ENCODE assay signal across 25 cellular contexts in the genomic region with DNA sequence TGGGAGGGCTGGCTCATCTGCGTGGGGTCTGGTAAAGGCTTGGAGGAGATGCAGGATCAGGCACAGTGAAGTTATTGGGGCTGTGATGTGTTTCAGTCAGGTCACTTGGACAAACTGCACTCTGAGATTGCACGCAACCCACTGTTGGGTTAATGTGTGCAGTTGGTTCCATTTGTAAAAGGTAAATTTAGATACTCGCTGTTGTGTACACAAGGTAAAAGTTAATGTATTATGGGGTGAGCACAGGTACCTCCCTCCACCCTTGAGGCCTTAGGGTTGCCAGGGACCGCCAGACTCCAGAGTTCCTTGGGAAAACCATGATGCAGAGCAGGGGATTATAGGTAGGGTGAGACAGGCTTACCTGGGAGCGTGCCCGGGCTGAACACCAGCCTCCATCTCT.
"Had no signal": no experiment of that assay in that cellular context is flagged by ENCODE, and none has a peak within 500 bp of the region (broad histone marks: within the 10 kb centered on the region; RNA-seq: fewer than 3 reads in every experiment).

No MANE protein-coding gene starts in this region.

- H3K27ac ChIP-seq: brain microvascular endothelial cell, gastroesophageal sphincter, heart left ventricle, right atrium auricular region, thoracic aorta had no signal

- ATAC-seq: activated CD4-positive, CD25-positive, alpha-beta regulatory T cell treated with anti-CD3 and anti-CD28 coated beads, Interleukin-2, amount 50 U/mL, for 24 hours; activated CD8-positive, alpha-beta T cell treated with anti-CD3 and anti-CD28 coated beads, Interleukin-2, amount 10 ng/mL, durations not matched to agents 7 days and 5 days; activated naive CD8-positive, alpha-beta T cell treated with anti-CD3 and anti-CD28 coated beads, Interleukin-2, amount 50 U/mL, for 24 hours; esophagus mucosa; gastroesophageal sphincter; heart left ventricle; natural killer cell; SK-N-SH treated with all-trans-retinoic acid at 6 μM for 48 hours; stimulated activated effector memory CD8-positive, alpha-beta T cell treated with anti-CD3 and anti-CD28 coated beads, Interleukin-12 subunit alpha, Interleukin-12 subunit beta, amount 100 ng/mL, for 72 hours had no signal

- H3K4me3 ChIP-seq: gastroesophageal sphincter, heart left ventricle, right atrium auricular region, thoracic aorta had no signal

- H3K36me3 Mint-ChIP-seq: natural killer cell; stimulated activated effector memory CD8-positive, alpha-beta T cell treated with anti-CD3 and anti-CD28 coated beads, Interleukin-12 subunit alpha, Interleukin-12 subunit beta, amount 100 ng/mL, for 72 hours had no signal

- H3K27me3 Mint-ChIP-seq: activated CD4-positive, alpha-beta T cell treated with anti-CD3 and anti-CD28 coated beads, Interleukin-2, amount 10 ng/mL, durations not matched to agents 7 days and 5 days; activated naive CD4-positive, alpha-beta T cell treated with anti-CD3 and anti-CD28 coated beads, Interleukin-2, amount 10 ng/mL, durations not matched to agents 7 days and 5 days; activated naive CD8-positive, alpha-beta T cell treated with anti-CD3 and anti-CD28 coated beads, Interleukin-2, amount 50 U/mL, for 24 hours; activated T-cell treated with anti-CD3 and anti-CD28 coated beads, Interleukin-2, amount 50 U/mL, for 24 hours had no signal

- H3K4me1 Mint-ChIP-seq: activated naive CD8-positive, alpha-beta T cell treated with anti-CD3 and anti-CD28 coated beads, Interleukin-2, amount 50 U/mL, for 24 hours; natural killer cell; stimulated activated effector memory CD8-positive, alpha-beta T cell treated with anti-CD3 and anti-CD28 coated beads, Interleukin-12 subunit alpha, Interleukin-12 subunit beta, amount 100 ng/mL, for 72 hours had no signal

- H3K4me3 Mint-ChIP-seq: activated CD4-positive, alpha-beta T cell treated with anti-CD3 and anti-CD28 coated beads, Interleukin-2, amount 10 ng/mL, durations not matched to agents 7 days and 5 days; activated CD8-positive, alpha-beta T cell treated with anti-CD3 and anti-CD28 coated beads, Interleukin-2, amount 10 ng/mL, durations not matched to agents 7 days and 5 days; activated naive CD4-positive, alpha-beta T cell treated with anti-CD3 and anti-CD28 coated beads, Interleukin-2, amount 10 ng/mL, durations not matched to agents 7 days and 5 days; activated naive CD8-positive, alpha-beta T cell treated with anti-CD3 and anti-CD28 coated beads, Interleukin-2, amount 50 U/mL, for 24 hours; activated T-cell treated with anti-CD3 and anti-CD28 coated beads, Interleukin-2, amount 50 U/mL, for 24 hours; natural killer cell; stimulated activated effector memory CD8-positive, alpha-beta T cell treated with anti-CD3 and anti-CD28 coated beads, Interleukin-12 subunit alpha, Interleukin-12 subunit beta, amount 100 ng/mL, for 72 hours had no signal

- FAIRE-seq: small intestine had no signal

- DNase-seq: activated CD4-positive, alpha-beta T cell treated with anti-CD3 and anti-CD28 coated beads, Interleukin-2, amount 10 ng/mL, durations not matched to agents 7 days and 5 days; activated CD8-positive, alpha-beta T cell treated with anti-CD3 and anti-CD28 coated beads, Interleukin-2, amount 10 ng/mL, durations not matched to agents 7 days and 5 days; activated naive CD4-positive, alpha-beta T cell treated with anti-CD3 and anti-CD28 coated beads, Interleukin-2, amount 10 ng/mL, durations not matched to agents 7 days and 5 days; activated naive CD8-positive, alpha-beta T cell treated with anti-CD3 and anti-CD28 coated beads, Interleukin-2, amount 50 U/mL, for 24 hours; activated T-cell treated with anti-CD3 and anti-CD28 coated beads, Interleukin-2, amount 50 U/mL, for 24 hours; anterior cingulate cortex; brain microvascular endothelial cell; central memory CD4-positive, alpha-beta T cell; heart left ventricle; kidney glomerular epithelial cell; mesenchymal stem cell; natural killer cell; occipital lobe; small intestine; stimulated activated CD4-positive, alpha-beta T cell treated with anti-CD3 and anti-CD28 coated beads, Interleukin-4, amount 100 ng/mL, for 24 hours; T-helper 1 cell; T-helper 9 cell had no signal

- H3K4me1 ChIP-seq: right atrium auricular region had no signal

- H3K36me3 ChIP-seq: brain microvascular endothelial cell had no signal

- H3K9me3 ChIP-seq: gastroesophageal sphincter, heart left ventricle, right atrium auricular region, thoracic aorta had no signal

- H3K27ac Mint-ChIP-seq: activated CD4-positive, alpha-beta T cell treated with anti-CD3 and anti-CD28 coated beads, Interleukin-2, amount 10 ng/mL, durations not matched to agents 7 days and 5 days; activated CD8-positive, alpha-beta T cell treated with anti-CD3 and anti-CD28 coated beads, Interleukin-2, amount 10 ng/mL, durations not matched to agents 7 days and 5 days; activated naive CD4-positive, alpha-beta T cell treated with anti-CD3 and anti-CD28 coated beads, Interleukin-2, amount 10 ng/mL, durations not matched to agents 7 days and 5 days; activated naive CD8-positive, alpha-beta T cell treated with anti-CD3 and anti-CD28 coated beads, Interleukin-2, amount 50 U/mL, for 24 hours; activated T-cell treated with anti-CD3 and anti-CD28 coated beads, Interleukin-2, amount 50 U/mL, for 24 hours; activated T-helper 2 cell treated with anti-CD3 and anti-CD28 coated beads, Interferon-gamma antibody, Interleukin-2, Interleukin-4, amounts not matched to agents 10 μg/mL and 5 μg/mL and 100 μg/mL, durations not matched to agents 14 hours and 24 hours and 36 hours; natural killer cell; stimulated activated effector memory CD8-positive, alpha-beta T cell treated with anti-CD3 and anti-CD28 coated beads, Interleukin-12 subunit alpha, Interleukin-12 subunit beta, amount 100 ng/mL, for 72 hours had no signal

- H3K27me3 ChIP-seq: brain microvascular endothelial cell, gastroesophageal sphincter, heart left ventricle, right atrium auricular region had no signal

- H3K9me3 Mint-ChIP-seq: activated CD4-positive, alpha-beta T cell treated with anti-CD3 and anti-CD28 coated beads, Interleukin-2, amount 10 ng/mL, durations not matched to agents 7 days and 5 days; activated naive CD4-positive, alpha-beta T cell treated with anti-CD3 and anti-CD28 coated beads, Interleukin-2, amount 10 ng/mL, durations not matched to agents 7 days and 5 days; activated naive CD8-positive, alpha-beta T cell treated with anti-CD3 and anti-CD28 coated beads, Interleukin-2, amount 50 U/mL, for 24 hours; activated T-cell treated with anti-CD3 and anti-CD28 coated beads, Interleukin-2, amount 50 U/mL, for 24 hours; activated T-helper 2 cell treated with anti-CD3 and anti-CD28 coated beads, Interferon-gamma antibody, Interleukin-2, Interleukin-4, amounts not matched to agents 10 μg/mL and 5 μg/mL and 100 μg/mL, durations not matched to agents 14 hours and 24 hours and 36 hours; natural killer cell; stimulated activated effector memory CD8-positive, alpha-beta T cell treated with anti-CD3 and anti-CD28 coated beads, Interleukin-12 subunit alpha, Interleukin-12 subunit beta, amount 100 ng/mL, for 72 hours had no signal
